ENCODE assay signal across 23 cellular contexts in the genomic region with DNA sequence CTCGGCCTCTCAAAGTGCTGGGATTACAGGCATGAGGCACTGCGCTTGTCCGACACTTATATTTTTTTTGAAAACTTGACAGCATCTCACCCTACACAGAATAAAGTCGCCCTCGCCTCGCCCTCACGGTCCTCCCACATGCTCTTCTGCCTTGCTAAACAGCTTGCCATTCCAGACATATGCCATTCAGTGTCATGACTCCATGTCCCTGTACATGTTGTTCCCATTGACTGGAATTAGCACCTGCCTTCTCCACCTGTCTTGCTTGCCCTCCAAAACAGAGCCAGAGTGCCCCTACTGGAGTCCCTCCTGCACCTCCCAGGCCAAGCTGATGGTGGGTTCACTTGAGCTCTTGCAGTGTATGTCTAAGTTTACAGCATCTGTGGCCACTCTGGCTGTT. TPM values are rescaled to one million over a fixed set of nuclear protein-coding genes. Genes with fewer than 3 reads are reported as not detected.
A peak's percentile ranks its signal among the peaks of the same experiment; 100 is the strongest.
DNase-seq lines count a peak whose midpoint lies in the region; ATAC-seq and TF ChIP-seq lines count a peak whose summit lies in the region.
"Had no signal": no experiment of that assay in that cellular context is flagged by ENCODE, and none has a peak within 500 bp of the region (broad histone marks: within the 10 kb centered on the region; RNA-seq: fewer than 3 reads in every experiment).

No MANE protein-coding gene starts in this region.

- DNase-seq in Right ventricle myocardium inferior (ENCODE audit: missing footprints) (no peak), cardiac septum (ENCODE audit: low spot score) (no peak), RWPE1 (ENCODE audit: low spot score) (no peak), heart right ventricle (no peak), type B pancreatic cell (ENCODE audit: extremely low spot score, unreplicated experiment) (no peak)
- no peak for DNase-seq in activated CD4-positive, alpha-beta T cell treated with anti-CD3 and anti-CD28 coated beads, Interleukin-2, amount 10 ng/mL, durations not matched to agents 24 days and 14 days
- DNase-seq: activated CD4-positive, alpha-beta T cell treated with anti-CD3 and anti-CD28 coated beads, Interleukin-2, amount 50 U/mL, for 1 hour; activated CD8-positive, alpha-beta memory T cell treated with anti-CD3 and anti-CD28 coated beads, Interleukin-2, amount 50 U/mL, for 4 hours; activated gamma-delta T cell treated with Interleukin-2 at 50 U/mL for 16 hours; DMS79 treated with DMSO at 0.1 percent for 48 hours; effector CD4-positive, alpha-beta T cell; left colon; NCI-H1436 treated with DMSO at 0.1 percent for 48 hours; NCI-H524 treated with DMSO at 0.1 percent for 48 hours; SJCRH30; stimulated activated CD4-positive, alpha-beta T cell treated with anti-CD3 and anti-CD28 coated beads, Interleukin-2, amount 100 ng/mL, for 24 hours; stimulated activated naive CD4-positive, alpha-beta T cell treated with Interleukin-2 at 50 U/mL for 16 hours had no signal

- peaks cover 17% of the 10 kb centered on the region for H3K36me3 Mint-ChIP-seq in type B pancreatic cell
- peaks cover 15% of the 10 kb centered on the region for H3K36me3 Mint-ChIP-seq in activated CD4-positive, alpha-beta T cell treated with anti-CD3 and anti-CD28 coated beads, Interleukin-2, amount 10 ng/mL, durations not matched to agents 24 days and 14 days (ENCODE audit: low read depth)

- peaks cover 0 to 35% (median 0%) of the 10 kb centered on the region in 9 donors for H3K36me3 ChIP-seq in heart right ventricle

- no peaks in the 10 kb centered on the region for H3K9me3 Mint-ChIP-seq in type B pancreatic cell
- no peaks in the 10 kb centered on the region for H3K9me3 Mint-ChIP-seq in activated CD4-positive, alpha-beta T cell treated with anti-CD3 and anti-CD28 coated beads, Interleukin-2, amount 10 ng/mL, durations not matched to agents 24 days and 14 days
- H3K9me3 Mint-ChIP-seq: mesothelial cell of epicardium had no signal

- H3K4me3 Mint-ChIP-seq in type B pancreatic cell, result no peak overlapping the region
- no peak overlapping the region for H3K4me3 Mint-ChIP-seq in activated CD4-positive, alpha-beta T cell treated with anti-CD3 and anti-CD28 coated beads, Interleukin-2, amount 10 ng/mL, durations not matched to agents 24 days and 14 days
- H3K4me3 Mint-ChIP-seq: mesothelial cell of epicardium had no signal

- H3K9me3 ChIP-seq in heart right ventricle, result no peaks in the 10 kb centered on the region
- H3K9me3 ChIP-seq: gastroesophageal sphincter, SJCRH30, tibial nerve had no signal

- intact Hi-C loops in Right ventricle myocardium inferior (cut with DNase I) (no loop called here), cardiac septum (cut with DNase I) (loop anchor here (5.0 kb wide), 1 partner anchor 107 kb away; no protein-coding TSS in a partner anchor), heart right ventricle (cut with DNase I) (no loop called here)
- intact Hi-C loops in activated CD4-positive, alpha-beta T cell treated with anti-CD3 and anti-CD28 coated beads, Interleukin-2, amount 10 ng/mL, durations not matched to agents 24 days and 14 days (cut with micrococcal nuclease), result no loop called here

- TF ChIP-seq CTCF in RWPE1 (conservative IDR thresholded peaks at IDR 0.05; ENCODE audit: low read depth), result no peak
- no peak for TF ChIP-seq CTCF in heart right ventricle (IDR thresholded peaks at IDR 0.05)
- TF ChIP-seq CTCF in type B pancreatic cell (conservative IDR thresholded peaks at IDR 0.05), result no peak

- WGBS in heart right ventricle, 2 donors, result 70 to 83% methylated on average over 7 of the region's 7 CpGs

- no peaks in the 10 kb centered on the region for H3K27me3 ChIP-seq in heart right ventricle
- H3K27me3 ChIP-seq: gastroesophageal sphincter, SJCRH30, tibial nerve had no signal

- H3K27ac ChIP-seq in RWPE1 (peak overlapping the region; percentile 34), heart right ventricle (peak overlapping the region; percentile 50 to 97 (median 76))
- H3K27ac ChIP-seq: gastroesophageal sphincter, SJCRH30, tibial nerve had no signal

- ATAC-seq in Right ventricle myocardium inferior, result peak; percentile 58
- ATAC-seq in heart right ventricle, result peak in 6 of 8 donors; percentile 28 to 79 (median 41)
- no peak for ATAC-seq in HG03469 (IDR thresholded peaks at IDR 0.05; ENCODE audit: unreplicated experiment)
- ATAC-seq in HG03378 (IDR thresholded peaks at IDR 0.05; ENCODE audit: unreplicated experiment), result no peak
- ATAC-seq: gastroesophageal sphincter, left colon had no signal

- peak overlapping the region; percentile 48 for H3K27ac Mint-ChIP-seq in type B pancreatic cell
- no peak overlapping the region for H3K27ac Mint-ChIP-seq in activated CD4-positive, alpha-beta T cell treated with anti-CD3 and anti-CD28 coated beads, Interleukin-2, amount 10 ng/mL, durations not matched to agents 24 days and 14 days

- no peak overlapping the region for H3K4me3 ChIP-seq in heart right ventricle
- H3K4me3 ChIP-seq: gastroesophageal sphincter, SJCRH30, skin epidermis, tibial nerve had no signal

- no peaks in the 10 kb centered on the region for H3K27me3 Mint-ChIP-seq in type B pancreatic cell
- no peaks in the 10 kb centered on the region for H3K27me3 Mint-ChIP-seq in activated CD4-positive, alpha-beta T cell treated with anti-CD3 and anti-CD28 coated beads, Interleukin-2, amount 10 ng/mL, durations not matched to agents 24 days and 14 days

- peaks cover 0 to 78% (median 28%) of the 10 kb centered on the region in 9 donors for H3K4me1 ChIP-seq in heart right ventricle
- H3K4me1 ChIP-seq: SJCRH30 had no signal

- CTCF ChIA-PET in RWPE1 (lab: Yijun Ruan, JAX), result no interaction called here

- H3K4me1 Mint-ChIP-seq in type B pancreatic cell (ENCODE audit: unreplicated experiment), result peaks cover 22% of the 10 kb centered on the region
- H3K4me1 Mint-ChIP-seq in activated CD4-positive, alpha-beta T cell treated with anti-CD3 and anti-CD28 coated beads, Interleukin-2, amount 10 ng/mL, durations not matched to agents 24 days and 14 days, result peaks cover 16% of the 10 kb centered on the region

- POLR2A ChIA-PET in RWPE1 (lab: Yijun Ruan, JAX; ENCODE audit: low non-redundant PET), result no interaction called here

RNA-seq across cellular contexts. Expression of a gene that starts 6.2 kb away (rescaled TPM):
- total RNA-seq in Right ventricle myocardium inferior, result 348 TPM
- total RNA-seq in cardiac septum, result 251 TPM
- 100 to 1,000 TPM; 221 to 455 (median 348) TPM for total RNA-seq in heart right ventricle
- polyA plus RNA-seq in heart right ventricle, result 100 to 1,000 TPM in 1 of 2 donors, 10 to 100 TPM in 1; 93.8 to 124 TPM
- 46.5 and 54.9 TPM in 2 replicates for total RNA-seq in type B pancreatic cell (ENCODE audit: low replicate concordance)
- 52.0 and 53.1 TPM in 2 replicates for total RNA-seq in activated CD4-positive, alpha-beta T cell treated with anti-CD3 and anti-CD28 coated beads, Interleukin-2, amount 10 ng/mL, durations not matched to agents 24 days and 14 days

RNA-seq across cellular contexts. Expression of a gene that starts 18.9 kb away (rescaled TPM):
- total RNA-seq in Right ventricle myocardium inferior (20.8 TPM), cardiac septum (13.4 TPM), heart right ventricle (10 to 100 TPM; 15.9 to 23.1 (median 17.6) TPM), type B pancreatic cell (ENCODE audit: low replicate concordance) (19.7 and 20.1 TPM in 2 replicates)
- 10 to 100 TPM; 15.9 to 23.6 TPM for polyA plus RNA-seq in heart right ventricle
- total RNA-seq in activated CD4-positive, alpha-beta T cell treated with anti-CD3 and anti-CD28 coated beads, Interleukin-2, amount 10 ng/mL, durations not matched to agents 24 days and 14 days, result 36.4 and 37.6 TPM in 2 replicates

Comparison
In these comparisons a context has a peak if more than half of its experiments do, and no peak if none do; other contexts are left out.
1. ATAC-seq: peak in Right ventricle myocardium inferior (single experiment) and heart right ventricle (6 of 8); none in HG03469 (single experiment) and HG03378 (single experiment).